In genomic region chr18:76145968-76146367, GRCh38 we compare ENCODE assay signal across 25 cellular contexts.
DNase-seq lines count a peak whose midpoint lies in the region; ATAC-seq and TF ChIP-seq lines count a peak whose summit lies in the region.
"Had no signal": no experiment of that assay in that cellular context is flagged by ENCODE, and none has a peak within 500 bp of the region (broad histone marks: within the 10 kb centered on the region; RNA-seq: fewer than 3 reads in every experiment).

No MANE protein-coding gene starts in this region.

- H3K9me3 ChIP-seq in Caco-2 = no peaks in the 10 kb centered on the region
- H3K9me3 ChIP-seq: HAP-1, Peyer's patch, SJCRH30 had no signal

- no peaks in the 10 kb centered on the region for H3K4me1 ChIP-seq in Caco-2
- H3K4me1 ChIP-seq: HAP-1, Peyer's patch, SJCRH30 had no signal

- H3K9me3 Mint-ChIP-seq in type B pancreatic cell (no peaks in the 10 kb centered on the region), Caco-2 (ENCODE audit: unreplicated experiment) (no peaks in the 10 kb centered on the region)
- H3K9me3 Mint-ChIP-seq: CD8-positive, alpha-beta T cell; T-cell had no signal

- TF ChIP-seq CTCF in type B pancreatic cell (conservative IDR thresholded peaks at IDR 0.05) (no peak), Caco-2 (IDR thresholded peaks at IDR 0.05; ENCODE audit: insufficient read depth in 1 of 2, low read depth in 1 of 2, low read length in 1 of 2, severe bottlenecking in 1 of 2, unreplicated experiment in 1 of 2) (no peak)

- no peak overlapping the region for H3K4me3 ChIP-seq in Caco-2 (ENCODE audit: low read depth, low read length)
- H3K4me3 ChIP-seq: HAP-1, K562, Peyer's patch, SJCRH30 had no signal

- no peaks in the 10 kb centered on the region for H3K36me3 ChIP-seq in Caco-2 (ENCODE audit: control insufficient read depth, insufficient read depth, low read length)
- H3K36me3 ChIP-seq: HAP-1, Peyer's patch, SJCRH30 had no signal

- no peaks in the 10 kb centered on the region for H3K27me3 ChIP-seq in Caco-2 (replicated peaks; ENCODE audit: control insufficient read depth, insufficient read depth, low read length)
- H3K27me3 ChIP-seq: Peyer's patch, SJCRH30 had no signal

- POLR2A ChIA-PET in Caco-2 (lab: Charles Lee) = no interaction called here

- DNase-seq in NCI-H510A treated with DMSO at 0.1 percent for 48 hours (lab: John Stamatoyannopoulos, UW) (peak; percentile 23), NCI-H510A (lab: John Stamatoyannopoulos, UW) (no peak), NCI-H2081 (lab: John Stamatoyannopoulos, UW) (peak; percentile 32 to 77), kidney tubule cell (ENCODE audit: low spot score) (peak; percentile 49), type B pancreatic cell (ENCODE audit: extremely low spot score, unreplicated experiment) (no peak), Caco-2 (no peak)
- DNase-seq: AML-193; C1 segment of cervical spinal cord; Calu3; CD8-positive, alpha-beta T cell; DMS153; GDM1; MM.1S; NCI-H1092; NCI-H1436; NCI-H2029; NCI-H446 treated with DMSO at 0.1 percent for 48 hours; NCI-H82; Peyer's patch; SJCRH30; T-cell had no signal

- peaks cover 11% of the 10 kb centered on the region for H3K4me1 Mint-ChIP-seq in type B pancreatic cell (ENCODE audit: unreplicated experiment)
- H3K4me1 Mint-ChIP-seq in Caco-2 (ENCODE audit: low read depth, unreplicated experiment) = no peaks in the 10 kb centered on the region
- H3K4me1 Mint-ChIP-seq: T-cell had no signal

- intact Hi-C loops in Caco-2 (cut with micrococcal nuclease; ENCODE audit: unreplicated experiment) = no loop called here

- H3K27me3 Mint-ChIP-seq in type B pancreatic cell = peaks cover 21% of the 10 kb centered on the region
- H3K27me3 Mint-ChIP-seq in Caco-2 (ENCODE audit: insufficient read depth, unreplicated experiment) = peaks cover 3% of the 10 kb centered on the region

- H3K27ac Mint-ChIP-seq in type B pancreatic cell (peak overlapping the region; percentile 77), Caco-2 (ENCODE audit: unreplicated experiment) (no peak overlapping the region)
- H3K27ac Mint-ChIP-seq: CD8-positive, alpha-beta T cell; T-cell had no signal

- CTCF ChIA-PET in Caco-2 (lab: Charles Lee) = no interaction called here

- H3K4me3 Mint-ChIP-seq in type B pancreatic cell = peak overlapping the region; percentile 51
- H3K4me3 Mint-ChIP-seq in Caco-2 (ENCODE audit: unreplicated experiment) = no peak overlapping the region
- H3K4me3 Mint-ChIP-seq: CD8-positive, alpha-beta T cell; T-cell had no signal

- BruUV-seq in Caco-2 (replicated peaks; lab: Mats Ljungman, UMichigan) = no TSS peak

- H3K36me3 Mint-ChIP-seq in type B pancreatic cell (no peaks in the 10 kb centered on the region), Caco-2 (ENCODE audit: insufficient read depth, unreplicated experiment) (no peaks in the 10 kb centered on the region)
- H3K36me3 Mint-ChIP-seq: CD8-positive, alpha-beta T cell; T-cell had no signal

- no peak for ATAC-seq in HG03520 (IDR thresholded peaks at IDR 0.05; ENCODE audit: unreplicated experiment)
- ATAC-seq: CD8-positive, alpha-beta T cell; HepG2; K562; T-cell had no signal

Comparison
In these comparisons a context has a peak if more than half of its experiments do, and no peak if none do; other contexts are left out.
1. DNase-seq: peak in NCI-H510A treated with DMSO at 0.1 percent for 48 hours (single experiment), NCI-H2081 (2 of 2) and kidney tubule cell (single experiment); none in NCI-H510A (single experiment), type B pancreatic cell (single experiment) and Caco-2 (0 of 2).